ENCODE assay signal across 8 cellular contexts in the genomic region with DNA sequence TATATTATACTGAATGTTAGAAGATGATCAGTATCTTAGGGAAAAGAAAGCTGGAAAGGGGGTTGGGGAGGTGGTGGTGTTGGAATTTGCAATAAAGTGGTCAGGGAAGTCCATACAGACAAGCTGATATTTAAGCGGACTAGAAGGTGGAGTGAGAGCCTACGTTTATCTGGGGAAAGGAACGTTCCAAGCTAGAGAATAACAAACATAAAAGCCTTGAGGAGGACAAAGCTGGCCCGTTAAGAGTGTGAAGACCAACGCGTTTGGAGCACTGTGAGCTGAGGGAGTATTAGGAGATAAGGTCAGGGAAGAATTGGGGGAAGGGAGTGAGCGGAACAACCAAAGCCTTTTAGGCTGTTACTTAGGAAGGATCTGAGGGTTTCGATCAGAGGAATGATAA. TPM values are rescaled to one million over a fixed set of nuclear protein-coding genes. Genes with fewer than 3 reads are reported as not detected.
A peak's percentile ranks its signal among the peaks of the same experiment; 100 is the strongest.
DNase-seq lines count a peak whose midpoint lies in the region; ATAC-seq and TF ChIP-seq lines count a peak whose summit lies in the region.

No MANE protein-coding gene starts in this region.

- H3K9me3 ChIP-seq in sigmoid colon = no peaks in the 10 kb centered on the region

- peaks cover 0 to 63% (median 47%) of the 10 kb centered on the region in 4 donors for H3K4me1 ChIP-seq in sigmoid colon

- peak overlapping the region; percentile 99 for H3K27ac Mint-ChIP-seq in T-cell

- ATAC-seq in T-cell (replicated peaks in 1 of 4) (no peak), HG02571 (IDR thresholded peaks at IDR 0.05; ENCODE audit: unreplicated experiment) (no peak), HG03354 (IDR thresholded peaks at IDR 0.05; ENCODE audit: poor library complexity, severe bottlenecking, unreplicated experiment) (no peak), GM19452 (IDR thresholded peaks at IDR 0.05; ENCODE audit: unreplicated experiment) (no peak)

- H3K36me3 ChIP-seq in sigmoid colon = peaks cover 0 to 26% (median 7%) of the 10 kb centered on the region in 4 donors

- no peaks in the 10 kb centered on the region for H3K27me3 Mint-ChIP-seq in T-cell

- no peak for TF ChIP-seq POLR2A in sigmoid colon (IDR thresholded peaks at IDR 0.05)

- peak overlapping the region; percentile 97 to 99 (median 98) for H3K27ac ChIP-seq in sigmoid colon

- H3K9me3 Mint-ChIP-seq in T-cell = no peaks in the 10 kb centered on the region

- peaks cover 18% of the 10 kb centered on the region for H3K36me3 Mint-ChIP-seq in T-cell

- 19 to 36% methylated on average over 8 of the region's 8 CpGs for WGBS in sigmoid colon, 2 donors

- intact Hi-C loops in sigmoid colon (cut with DNase I) = loop anchor here (2.0 to 5.0 kb wide), 2 partner anchors 52 to 67 kb away; a partner anchor contains a TSS

- no peak for TF ChIP-seq EP300 in sigmoid colon (IDR thresholded peaks at IDR 0.05)

- POLR2A ChIA-PET in T-cell (lab: Charles Lee) = no interaction called here

- H3K27me3 ChIP-seq in sigmoid colon = no peaks in the 10 kb centered on the region

- peak overlapping the region; percentile 92 to 97 (median 97) for H3K4me3 Mint-ChIP-seq in T-cell

- H3K4me3 ChIP-seq in GM12875 (ENCODE audit: low read depth, low read length) (peak overlapping the region; percentile 78), fibroblast of pulmonary artery (replicated peaks; ENCODE audit: low read depth, low read length) (peak overlapping the region; percentile 81), sigmoid colon (peak overlapping the region; percentile 49 to 98 (median 92))

- peaks cover 73 to 77% (median 77%) of the 10 kb centered on the region in 3 donors for H3K4me1 Mint-ChIP-seq in T-cell

- DNase-seq in T-cell (no peak), fibroblast of pulmonary artery (ENCODE audit: low read depth) (no peak), sigmoid colon (no peak), GM19240 (ENCODE audit: insufficient read length, low spot score) (no peak)

- TF ChIP-seq CTCF in GM12875 (IDR thresholded peaks at IDR 0.05; ENCODE audit: borderline replicate concordance, insufficient read depth, low read depth, low read length) (no peak), fibroblast of pulmonary artery (IDR thresholded peaks at IDR 0.05; ENCODE audit: low read length, missing control alignments) (no peak), sigmoid colon (IDR thresholded peaks at IDR 0.05) (no peak)

- CTCF ChIA-PET in T-cell (lab: Charles Lee) = interaction anchor here in 1 of 2 donors (0.6 kb wide), 1 partner anchor 81 kb away, joined by 4 read pairs; no protein-coding TSS in a partner anchor

RNA-seq across cellular contexts. Expression of a gene that starts 1.4 kb away (rescaled TPM):
- 100 to 1,000 TPM; 110 to 141 (median 123) TPM for total RNA-seq in T-cell
- total RNA-seq in sigmoid colon = 100 to 1,000 TPM in 2 of 4 donors, 10 to 100 TPM in 2; 82.0 to 136 (median 101) TPM
- 10 to 100 TPM; 30.7 to 62.3 (median 40.8) TPM for polyA plus RNA-seq in sigmoid colon

RNA-seq across cellular contexts. Expression of a gene that starts 2.0 kb away (rescaled TPM):
- total RNA-seq in T-cell = 10 to 100 TPM; 25.4 to 37.0 (median 33.0) TPM
- total RNA-seq in sigmoid colon = 10 to 100 TPM; 35.7 to 47.1 (median 43.5) TPM
- 10 to 100 TPM; 12.0 to 65.4 (median 39.3) TPM for polyA plus RNA-seq in sigmoid colon

RNA-seq across cellular contexts. Expression of a gene that starts 33.8 kb away (rescaled TPM):
- total RNA-seq in T-cell (10 to 100 TPM; 46.9 to 58.8 (median 48.6) TPM), sigmoid colon (10 to 100 TPM; 20.0 to 45.1 (median 24.7) TPM)
- polyA plus RNA-seq in sigmoid colon = 10 to 100 TPM in 1 of 3 donors, 1 to 10 TPM in 2; 7.2 to 18.3 (median 7.6) TPM

RNA-seq across cellular contexts. Expression of a gene that starts 51.8 kb away (rescaled TPM):
- 100 to 1,000 TPM in 3 of 5 donors, 10 to 100 TPM in 2; 83.9 to 114 (median 107) TPM for total RNA-seq in T-cell
- total RNA-seq in sigmoid colon = 100 to 1,000 TPM in 3 of 4 donors, 10 to 100 TPM in 1; 94.2 to 161 (median 113) TPM
- 100 to 1,000 TPM in 2 of 3 donors, 10 to 100 TPM in 1; 95.7 to 157 (median 130) TPM for polyA plus RNA-seq in sigmoid colon

RNA-seq across cellular contexts. Expression of a gene that starts 52.0 kb away (rescaled TPM):
- total RNA-seq in T-cell = 10 to 100 TPM; 39.4 to 64.9 (median 53.3) TPM
- 10 to 100 TPM; 31.0 to 65.8 (median 47.6) TPM for total RNA-seq in sigmoid colon
- polyA plus RNA-seq in sigmoid colon = 10 to 100 TPM in 2 of 3 donors, 1 to 10 TPM in 1; 7.9 to 30.7 (median 10.2) TPM
